Comparison of ENCODE assay signal across 1 cellular context in genomic region chr2:63588385-63589147, GRCh38.
TF ChIP-seq lines count a peak whose summit lies in the region.

TSS of gene MDH1 (plus strand) at chr2:63588963. CDS start at chr2:63589044, 81 bp downstream.
TSS of gene WDPCP (minus strand) at chr2:63588477. CDS start at chr2:63588271, 206 bp downstream.

TF ChIP-seq in HepG2, 621 proteins besides CTCF, POLR2A, EP300 and RAD21 (continued from another document and continues in another):
- TF ChIP-seq CERS6 (CRISPR knock-in tag; IDR thresholded peaks at IDR 0.05) (no peak), MLXIP (CRISPR knock-in tag; IDR thresholded peaks at IDR 0.05; ENCODE audit: borderline replicate concordance) (no peak; the same call in 1 of the 2 replicates), ZNF264 (CRISPR knock-in tag; IDR thresholded peaks at IDR 0.05) (peak; percentile 72; the same call in 1 of the 2 replicates), ZNF564 (CRISPR knock-in tag; IDR thresholded peaks at IDR 0.05) (peak; percentile 51; the same call in 1 of the 2 replicates), ZNF703 (CRISPR knock-in tag; IDR thresholded peaks at IDR 0.05; ENCODE audit: borderline replicate concordance) (peak; percentile 44; the same call in 1 of the 2 replicates), TAF1 (CRISPR knock-in tag; IDR thresholded peaks at IDR 0.05) (peak; percentile 93), ZNF276 (CRISPR knock-in tag; IDR thresholded peaks at IDR 0.05; ENCODE audit: low read depth) (no peak), RFXANK (CRISPR knock-in tag; IDR thresholded peaks at IDR 0.05) (peak; percentile 26; the same call in 1 of the 2 replicates), YEATS2 (CRISPR knock-in tag; IDR thresholded peaks at IDR 0.05; ENCODE audit: borderline replicate concordance) (peak; percentile 96), SMAD9 (CRISPR knock-in tag; IDR thresholded peaks at IDR 0.05) (peak; percentile 74; the same call in 1 of the 2 replicates), HDAC2 (CRISPR knock-in tag; IDR thresholded peaks at IDR 0.05) (peak; percentile 83; the same call in 1 of the 2 replicates), FOSL2 (CRISPR knock-in tag; IDR thresholded peaks at IDR 0.05) (peak; percentile 69), BRD4 (CRISPR knock-in tag; IDR thresholded peaks at IDR 0.05) (peak; percentile 46; the same call in 1 of the 2 replicates), HMGA1 (CRISPR knock-in tag; conservative IDR thresholded peaks at IDR 0.05) (no peak), GTF2F1 (IDR thresholded peaks at IDR 0.05; ENCODE audit: low read length) (peak; percentile 44; the same call in 1 of the 2 replicates), MTA3 (CRISPR knock-in tag; IDR thresholded peaks at IDR 0.05) (no peak), ZNF850 (CRISPR knock-in tag; conservative IDR thresholded peaks at IDR 0.05) (no peak), SYNCRIP (IDR thresholded peaks at IDR 0.05; ENCODE audit: insufficient read depth, low read depth, low read length) (no peak), CENPBD1 (CRISPR knock-in tag; IDR thresholded peaks at IDR 0.05; ENCODE audit: borderline replicate concordance, low read depth) (no peak), RNF2 (conservative IDR thresholded peaks at IDR 0.05; ENCODE audit: low read depth) (peak; percentile 78), ZNF724P (CRISPR knock-in tag; IDR thresholded peaks at IDR 0.05; ENCODE audit: borderline replicate concordance) (no peak; the same call in 1 of the 2 replicates), ZNF17 (CRISPR knock-in tag; IDR thresholded peaks at IDR 0.05) (no peak), HNRNPL (IDR thresholded peaks at IDR 0.05; ENCODE audit: low read depth, low read length) (no peak), NCOA1 (CRISPR knock-in tag; IDR thresholded peaks at IDR 0.05) (no peak), KLF16 (CRISPR knock-in tag; IDR thresholded peaks at IDR 0.05) (peak in 1 of 2 experiments; percentile 86; a peak in 2 of 4 replicates), CBFB (CRISPR knock-in tag; IDR thresholded peaks at IDR 0.05) (peak; percentile 92; the same call in 1 of the 2 replicates), TAF15 (IDR thresholded peaks at IDR 0.05; ENCODE audit: low read depth, low read length, poor library complexity, severe bottlenecking) (no peak), NFE2L2 (IDR thresholded peaks at IDR 0.05; ENCODE audit: low read length) (no peak), ATF4 (CRISPR knock-in tag; IDR thresholded peaks at IDR 0.05) (peak in 1 of 2 experiments; percentile 78; a peak in 2 of 4 replicates), LCORL (IDR thresholded peaks at IDR 0.05) (peak; percentile 93), LCORL (CRISPR knock-in tag; IDR thresholded peaks at IDR 0.05) (peak; percentile 84), ZNF431 (CRISPR knock-in tag; IDR thresholded peaks at IDR 0.05; ENCODE audit: borderline replicate concordance, low read depth) (peak; percentile 97), CEBPB (IDR thresholded peaks at IDR 0.05; ENCODE audit: borderline replicate concordance, low read depth, low read length) (peak; percentile 97), NBN (conservative IDR thresholded peaks at IDR 0.05) (no peak), ZNF30 (CRISPR knock-in tag; IDR thresholded peaks at IDR 0.05) (peak; percentile 75; the same call in 1 of the 2 replicates), TOPORS (CRISPR knock-in tag; IDR thresholded peaks at IDR 0.05) (peak; percentile 78; the same call in 1 of the 2 replicates), SRSF4 (IDR thresholded peaks at IDR 0.05; ENCODE audit: low read depth, low read length, poor library complexity, severe bottlenecking) (no peak), MTERF4 (CRISPR knock-in tag; IDR thresholded peaks at IDR 0.05) (no peak; the same call in 1 of the 2 replicates), FLYWCH1 (CRISPR knock-in tag; IDR thresholded peaks at IDR 0.05) (peak; percentile 81; the same call in 1 of the 2 replicates), REL (CRISPR knock-in tag; conservative IDR thresholded peaks at IDR 0.05) (peak; percentile 76; the same call in 1 of the 2 replicates), ZFP91 (CRISPR knock-in tag; IDR thresholded peaks at IDR 0.05; ENCODE audit: borderline replicate concordance) (peak; percentile 87; the same call in 1 of the 2 replicates), CEBPG (CRISPR knock-in tag; IDR thresholded peaks at IDR 0.05) (peak; percentile 92), HIC2 (CRISPR knock-in tag; IDR thresholded peaks at IDR 0.05; ENCODE audit: low read depth) (peak; percentile 15; the same call in 1 of the 2 replicates), BRF2 (CRISPR knock-in tag; IDR thresholded peaks at IDR 0.05) (peak; percentile 69; the same call in 1 of the 2 replicates), ZNF75D (CRISPR knock-in tag; IDR thresholded peaks at IDR 0.05; ENCODE audit: borderline replicate concordance) (no peak), ZNF580 (CRISPR knock-in tag; IDR thresholded peaks at IDR 0.05; ENCODE audit: borderline replicate concordance, low read depth) (peak; percentile 67; the same call in 1 of the 2 replicates), KAT8 (CRISPR knock-in tag; IDR thresholded peaks at IDR 0.05) (peak; percentile 95), ZNF101 (CRISPR knock-in tag; IDR thresholded peaks at IDR 0.05; ENCODE audit: borderline replicate concordance, low read depth) (no peak), ZNF367 (CRISPR knock-in tag; IDR thresholded peaks at IDR 0.05; ENCODE audit: borderline replicate concordance) (no peak), ZBTB1 (CRISPR knock-in tag; IDR thresholded peaks at IDR 0.05; ENCODE audit: borderline replicate concordance) (no peak; the same call in 1 of the 2 replicates), ADNP (CRISPR knock-in tag; IDR thresholded peaks at IDR 0.05) (no peak), MIXL1 (CRISPR knock-in tag; IDR thresholded peaks at IDR 0.05) (peak; percentile 83; the same call in 1 of the 2 replicates), ZSCAN5A (CRISPR knock-in tag; IDR thresholded peaks at IDR 0.05; ENCODE audit: borderline replicate concordance) (peak; percentile 79; the same call in 1 of the 2 replicates), ZNF207 (IDR thresholded peaks at IDR 0.05; ENCODE audit: borderline replicate concordance) (no peak), TOE1 (CRISPR knock-in tag; IDR thresholded peaks at IDR 0.05) (peak; percentile 94), PRMT3 (CRISPR knock-in tag; IDR thresholded peaks at IDR 0.05; ENCODE audit: borderline replicate concordance, low read depth) (no peak)
